18 cellular contexts compared by ENCODE assay signal in genomic region chr3:26281284-26281977, GRCh38.
DNase-seq lines count a peak whose midpoint lies in the region; ATAC-seq and TF ChIP-seq lines count a peak whose summit lies in the region.
"Had no signal": no experiment of that assay in that cellular context is flagged by ENCODE, and none has a peak within 500 bp of the region (broad histone marks: within the 10 kb centered on the region; RNA-seq: fewer than 3 reads in every experiment).

No MANE protein-coding gene starts in this region.

- DNase-seq in MCF 10A (ENCODE audit: unreplicated experiment) (peak; percentile 21), breast epithelium (ENCODE audit: low spot score in 2 of 2) (no peak), epithelial cell of prostate (ENCODE audit: low read depth, low spot score) (peak; percentile 85), mucosa of gallbladder (ENCODE audit: low spot score) (peak; percentile 47)
- no peak for DNase-seq in activated effector memory CD4-positive, alpha-beta T cell treated with Interleukin-2 at 50 U/mL for 16 hours
- DNase-seq in activated CD4-positive, alpha-beta T cell treated with anti-CD3 and anti-CD28 coated beads, Interleukin-2, amount 10 ng/mL, durations not matched to agents 7 days and 5 days: no peak
- DNase-seq: CD8-positive, alpha-beta T cell; DMS79; Kasumi-1; NCI-H1092 treated with DMSO at 0.1 percent for 48 hours; NCI-H146; NCI-H2081; NCI-H510A treated with DMSO at 0.1 percent for 48 hours; NCI-H774; PC-3; RPMI8226; SHP77 treated with DMSO at 0.1 percent for 48 hours had no signal

- H3K36me3 Mint-ChIP-seq in MCF 10A (ENCODE audit: insufficient read depth, unreplicated experiment): peaks cover 12% of the 10 kb centered on the region
- H3K36me3 Mint-ChIP-seq in activated CD4-positive, alpha-beta T cell treated with anti-CD3 and anti-CD28 coated beads, Interleukin-2, amount 10 ng/mL, durations not matched to agents 7 days and 5 days (ENCODE audit: low read depth): no peaks in the 10 kb centered on the region
- H3K36me3 Mint-ChIP-seq: CD8-positive, alpha-beta T cell had no signal

- CTCF ChIA-PET in MCF 10A (lab: Yijun Ruan, JAX): interaction anchor here (0.5 to 1.5 kb wide), 3 partner anchors 11 to 480 kb away, joined by 3 to 5 read pairs (median 3); no protein-coding TSS in a partner anchor
- CTCF ChIA-PET in activated CD4-positive, alpha-beta T cell treated with anti-CD3 and anti-CD28 coated beads, Interleukin-2, amount 10 ng/mL, durations not matched to agents 7 days and 5 days (lab: Charles Lee): interaction anchor here (1.0 kb wide), 1 partner anchor 33 kb away, joined by 3 read pairs; no protein-coding TSS in a partner anchor

- ATAC-seq in GM21576 (IDR thresholded peaks at IDR 0.05; ENCODE audit: unreplicated experiment): no peak
- ATAC-seq: CD8-positive, alpha-beta T cell; PC-3 had no signal

- H3K27ac Mint-ChIP-seq in MCF 10A (ENCODE audit: low read depth, unreplicated experiment): peak overlapping the region; percentile 28
- no peak overlapping the region for H3K27ac Mint-ChIP-seq in activated CD4-positive, alpha-beta T cell treated with anti-CD3 and anti-CD28 coated beads, Interleukin-2, amount 10 ng/mL, durations not matched to agents 7 days and 5 days
- H3K27ac Mint-ChIP-seq: CD8-positive, alpha-beta T cell had no signal

- no peaks in the 10 kb centered on the region for H3K36me3 ChIP-seq in breast epithelium

- H3K4me3 Mint-ChIP-seq in MCF 10A (ENCODE audit: unreplicated experiment): no peak overlapping the region
- H3K4me3 Mint-ChIP-seq in activated CD4-positive, alpha-beta T cell treated with anti-CD3 and anti-CD28 coated beads, Interleukin-2, amount 10 ng/mL, durations not matched to agents 7 days and 5 days: no peak overlapping the region
- H3K4me3 Mint-ChIP-seq: CD8-positive, alpha-beta T cell had no signal

- TF ChIP-seq CTCF in MCF 10A (IDR thresholded peaks at IDR 0.05; ENCODE audit: unreplicated experiment) (no peak), breast epithelium (IDR thresholded peaks at IDR 0.05) (no peak)

- H3K27ac ChIP-seq in breast epithelium (no peak overlapping the region), epithelial cell of prostate (peak overlapping the region; percentile 88)

- H3K9me3 ChIP-seq in breast epithelium: peaks cover 21 to 23% of the 10 kb centered on the region in 2 donors

- BruUV-seq in MCF 10A (replicated peaks; lab: Mats Ljungman, UMichigan): no TSS peak

- intact Hi-C loops in MCF 10A (cut with micrococcal nuclease) (no loop called here), breast epithelium (cut with DNase I; ENCODE audit: low total_unique reads) (no loop called here)

- H3K9me3 Mint-ChIP-seq in MCF 10A (ENCODE audit: unreplicated experiment): peaks cover 13% of the 10 kb centered on the region
- peaks cover 39% of the 10 kb centered on the region for H3K9me3 Mint-ChIP-seq in activated CD4-positive, alpha-beta T cell treated with anti-CD3 and anti-CD28 coated beads, Interleukin-2, amount 10 ng/mL, durations not matched to agents 7 days and 5 days

- peaks cover 20% of the 10 kb centered on the region for H3K4me1 Mint-ChIP-seq in MCF 10A (ENCODE audit: insufficient read depth, unreplicated experiment)
- no peaks in the 10 kb centered on the region for H3K4me1 Mint-ChIP-seq in activated CD4-positive, alpha-beta T cell treated with anti-CD3 and anti-CD28 coated beads, Interleukin-2, amount 10 ng/mL, durations not matched to agents 7 days and 5 days

- no peak overlapping the region for H3K4me3 ChIP-seq in breast epithelium

- POLR2A ChIA-PET in MCF 10A (lab: Yijun Ruan, JAX): no interaction called here
- POLR2A ChIA-PET in activated CD4-positive, alpha-beta T cell treated with anti-CD3 and anti-CD28 coated beads, Interleukin-2, amount 10 ng/mL, durations not matched to agents 7 days and 5 days (lab: Charles Lee): no interaction called here

- H3K4me1 ChIP-seq in breast epithelium: no peaks in the 10 kb centered on the region

- no peak for TF ChIP-seq POLR2A in breast epithelium (IDR thresholded peaks at IDR 0.05)

- H3K27me3 ChIP-seq in breast epithelium: no peaks in the 10 kb centered on the region

- no peaks in the 10 kb centered on the region for H3K27me3 Mint-ChIP-seq in MCF 10A (ENCODE audit: insufficient read depth, unreplicated experiment)
- H3K27me3 Mint-ChIP-seq in activated CD4-positive, alpha-beta T cell treated with anti-CD3 and anti-CD28 coated beads, Interleukin-2, amount 10 ng/mL, durations not matched to agents 7 days and 5 days: no peaks in the 10 kb centered on the region

Comparison
In these comparisons a context has a peak if more than half of its experiments do, and no peak if none do; other contexts are left out.
1. DNase-seq: peak in MCF 10A (single experiment), epithelial cell of prostate (single experiment) and mucosa of gallbladder (single experiment); none in breast epithelium (0 of 2), activated effector memory CD4-positive, alpha-beta T cell treated with Interleukin-2 at 50 U/mL for 16 hours (single experiment) and activated CD4-positive, alpha-beta T cell treated with anti-CD3 and anti-CD28 coated beads, Interleukin-2, amount 10 ng/mL, durations not matched to agents 7 days and 5 days (single experiment).